In genomic region chr10:45152726-45153125, GRCh38 we compare ENCODE assay signal across 28 cellular contexts.
"Had no signal": no experiment of that assay in that cellular context is flagged by ENCODE, and none has a peak within 500 bp of the region (broad histone marks: within the 10 kb centered on the region; RNA-seq: fewer than 3 reads in every experiment).

No MANE protein-coding gene starts in this region.

- H3K4me1 Mint-ChIP-seq: activated CD4-positive, alpha-beta T cell treated with anti-CD3 and anti-CD28 coated beads for 36 hours; activated naive CD4-positive, alpha-beta T cell treated with anti-CD3 and anti-CD28 coated beads, Interleukin-2, amount 10 ng/mL, durations not matched to agents 7 days and 5 days; activated naive CD8-positive, alpha-beta T cell treated with anti-CD3 and anti-CD28 coated beads, Interleukin-2, amount 50 U/mL, for 24 hours had no signal

- ATAC-seq: activated CD4-positive, alpha-beta T cell treated with anti-CD3 and anti-CD28 coated beads for 36 hours; activated naive CD8-positive, alpha-beta T cell treated with anti-CD3 and anti-CD28 coated beads, Interleukin-2, amount 50 U/mL, for 24 hours; activated T-cell treated with anti-CD3 and anti-CD28 coated beads, Interleukin-2, amount 50 U/mL, for 4 hours; PC-3 had no signal

- H3K27me3 Mint-ChIP-seq: activated naive CD8-positive, alpha-beta T cell treated with anti-CD3 and anti-CD28 coated beads, Interleukin-2, amount 50 U/mL, for 24 hours had no signal

- H3K27ac Mint-ChIP-seq: activated CD4-positive, alpha-beta memory T cell treated with anti-CD3 and anti-CD28 coated beads for 36 hours; activated CD4-positive, alpha-beta T cell treated with anti-CD3 and anti-CD28 coated beads for 36 hours; activated naive CD4-positive, alpha-beta T cell treated with anti-CD3 and anti-CD28 coated beads, Interleukin-2, amount 10 ng/mL, durations not matched to agents 7 days and 5 days; activated naive CD8-positive, alpha-beta T cell; activated naive CD8-positive, alpha-beta T cell treated with anti-CD3 and anti-CD28 coated beads, Interleukin-2, amount 50 U/mL, for 24 hours; T-helper 1 cell treated with Interleukin-12 subunit alpha and Interleukin-12 subunit beta and Interleukin-4 antibody, amounts not matched to agents 30 μg/mL and 1 μg/mL, for 36 hours; T-helper 2 cell treated with Interferon-gamma antibody and Interleukin-4, amounts not matched to agents 5 μg/mL and 100 μg/mL, for 36 hours had no signal

- H3K4me2 ChIP-seq: KMS-11, SK-N-SH had no signal

- H3K9me3 Mint-ChIP-seq: activated CD4-positive, alpha-beta memory T cell treated with anti-CD3 and anti-CD28 coated beads for 36 hours; activated naive CD4-positive, alpha-beta T cell treated with anti-CD3 and anti-CD28 coated beads, Interleukin-2, amount 10 ng/mL, durations not matched to agents 7 days and 5 days; activated naive CD8-positive, alpha-beta T cell treated with anti-CD3 and anti-CD28 coated beads, Interleukin-2, amount 50 U/mL, for 24 hours; activated T-cell treated with anti-CD3 and anti-CD28 coated beads, Interleukin-2, amount 50 U/mL, for 4 hours; T-helper 1 cell treated with Interleukin-12 subunit alpha and Interleukin-12 subunit beta and Interleukin-4 antibody, amounts not matched to agents 30 μg/mL and 1 μg/mL, for 36 hours; T-helper 2 cell treated with Interferon-gamma antibody and Interleukin-4, amounts not matched to agents 5 μg/mL and 100 μg/mL, for 36 hours had no signal

- DNase-seq: activated CD4-positive, alpha-beta memory T cell treated with anti-CD3 and anti-CD28 coated beads for 36 hours; activated CD4-positive, alpha-beta T cell treated with anti-CD3 and anti-CD28 coated beads for 36 hours; activated CD4-positive, alpha-beta T cell treated with anti-CD3 and anti-CD28 coated beads, Interleukin-2, amount 50 U/mL, for 1 hour; activated CD8-positive, alpha-beta memory T cell treated with anti-CD3 and anti-CD28 coated beads, Interleukin-2, amount 50 U/mL, for 4 hours; activated effector memory CD4-positive, alpha-beta T cell treated with Interleukin-2 at 50 U/mL for 16 hours; activated naive CD4-positive, alpha-beta T cell treated with anti-CD3 and anti-CD28 coated beads, Interleukin-2, amount 10 ng/mL, durations not matched to agents 7 days and 5 days; activated naive CD8-positive, alpha-beta T cell treated with anti-CD3 and anti-CD28 coated beads, Interleukin-2, amount 50 U/mL, for 24 hours; activated T-cell treated with anti-CD3 and anti-CD28 coated beads for 4 hours; activated T-cell treated with anti-CD3 and anti-CD28 coated beads, Interleukin-2, amount 50 U/mL, for 4 hours; amniotic stem cell; aorta; brain microvascular endothelial cell; NCI-H1105; NCI-H1417 treated with DMSO at 0.1 percent for 48 hours; NCI-H187 treated with DMSO at 0.1 percent for 48 hours; NCI-H2081; NCI-H345; NCI-H524 treated with DMSO at 0.1 percent for 48 hours; PC-3; Peyer's patch; RPMI8226; SHP77 treated with DMSO at 0.1 percent for 48 hours; SK-N-SH had no signal

- H3K27ac ChIP-seq: brain microvascular endothelial cell, KMS-11, Peyer's patch, SJSA1 had no signal

- H3K36me3 ChIP-seq: brain microvascular endothelial cell, Peyer's patch, SJSA1 had no signal

- H3K4me3 ChIP-seq: Peyer's patch, SJSA1 had no signal

- H3K36me3 Mint-ChIP-seq: activated CD4-positive, alpha-beta memory T cell treated with anti-CD3 and anti-CD28 coated beads for 36 hours; activated naive CD4-positive, alpha-beta T cell treated with anti-CD3 and anti-CD28 coated beads, Interleukin-2, amount 10 ng/mL, durations not matched to agents 7 days and 5 days; activated naive CD8-positive, alpha-beta T cell had no signal

- H3K4me3 Mint-ChIP-seq: activated CD4-positive, alpha-beta memory T cell treated with anti-CD3 and anti-CD28 coated beads for 36 hours; activated CD4-positive, alpha-beta T cell treated with anti-CD3 and anti-CD28 coated beads for 36 hours; activated naive CD4-positive, alpha-beta T cell treated with anti-CD3 and anti-CD28 coated beads, Interleukin-2, amount 10 ng/mL, durations not matched to agents 7 days and 5 days; activated naive CD8-positive, alpha-beta T cell; activated naive CD8-positive, alpha-beta T cell treated with anti-CD3 and anti-CD28 coated beads, Interleukin-2, amount 50 U/mL, for 24 hours; activated T-cell treated with anti-CD3 and anti-CD28 coated beads, Interleukin-2, amount 50 U/mL, for 4 hours; T-helper 1 cell treated with Interleukin-12 subunit alpha and Interleukin-12 subunit beta and Interleukin-4 antibody, amounts not matched to agents 30 μg/mL and 1 μg/mL, for 36 hours; T-helper 2 cell treated with Interferon-gamma antibody and Interleukin-4, amounts not matched to agents 5 μg/mL and 100 μg/mL, for 36 hours had no signal

- H3K4me1 ChIP-seq: Peyer's patch, SJSA1 had no signal

- H3K9ac ChIP-seq: KMS-11, SK-N-SH had no signal

- H3K9me3 ChIP-seq: Peyer's patch, SJSA1, SK-N-SH had no signal

- H3K27me3 ChIP-seq: brain microvascular endothelial cell, Peyer's patch, SJSA1 had no signal
